ENCODE assay signal across 8 cellular contexts in genomic region chr3:9316881-9317341, GRCh38. TPM values are rescaled to one million over a fixed set of nuclear protein-coding genes. Genes with fewer than 3 reads are reported as not detected.
DNase-seq lines count a peak whose midpoint lies in the region; ATAC-seq and TF ChIP-seq lines count a peak whose summit lies in the region.

No MANE protein-coding gene starts in this region.

- dilution Hi-C loops in IMR-90 (cut with HindIII; ENCODE audit: low sequenced_read_pairs, unreplicated experiment) = no loop called here

- H3K9ac ChIP-seq in IMR-90 (ENCODE audit: low read depth, low read length) = peak overlapping the region; percentile 33
- peak overlapping the region; percentile 85 for H3K9ac ChIP-seq in mesenchymal stem cell (ENCODE audit: low read length)
- H3K9ac ChIP-seq in MM.1S (ENCODE audit: low read length) = no peak overlapping the region

- H3K27me3 Mint-ChIP-seq in endothelial cell (ENCODE audit: unreplicated experiment) = peaks cover 6% of the 10 kb centered on the region

- peak overlapping the region; percentile 71 for H4K91ac ChIP-seq in IMR-90 (ENCODE audit: insufficient read depth, low read depth, low read length)
- no peak overlapping the region for H4K91ac ChIP-seq in mesenchymal stem cell (ENCODE audit: low read length)

- no peaks in the 10 kb centered on the region for H3K79me2 ChIP-seq in MM.1S (ENCODE audit: low read length)

- H3K27ac ChIP-seq in IMR-90 (ENCODE audit: insufficient read depth, low read length) (peak overlapping the region; percentile 62; the same call in 1 of the 2 replicates), mesenchymal stem cell (ENCODE audit: low read length, poor library complexity, severe bottlenecking) (peak overlapping the region; percentile 84), suprapubic skin (peak overlapping the region; percentile 74), MM.1S (ENCODE audit: low read length) (no peak overlapping the region)

- H2BK5ac ChIP-seq in IMR-90 (ENCODE audit: low read depth, low read length, poor library complexity, severe bottlenecking) (peak overlapping the region; percentile 22), mesenchymal stem cell (ENCODE audit: low read depth, low read length, poor library complexity, severe bottlenecking) (no peak overlapping the region)

- peak; percentile 91 for ATAC-seq in IMR-90 (ENCODE audit: low read depth)

- intact Hi-C loops in IMR-90 (cut with micrococcal nuclease) = no loop called here

- peak overlapping the region; percentile 81 for H3K4me3 Mint-ChIP-seq in endothelial cell (ENCODE audit: unreplicated experiment)

- H2BK20ac ChIP-seq in IMR-90 (ENCODE audit: low read depth, low read length) = peak overlapping the region; percentile 71; the same call in 1 of the 2 replicates

- CTCF ChIA-PET in IMR-90 (lab: Yijun Ruan, JAX) = interaction anchor here (0.6 to 1.8 kb wide), 2 partner anchors 14 to 17 kb away, joined by 3 to 5 read pairs; no protein-coding TSS in a partner anchor
- CTCF ChIA-PET in HEK293T (lab: Yijun Ruan, JAX) = no interaction called here

- H3K9me3 Mint-ChIP-seq in endothelial cell (ENCODE audit: unreplicated experiment) = no peaks in the 10 kb centered on the region

- no peaks in the 10 kb centered on the region for H3K9me1 ChIP-seq in IMR-90 (ENCODE audit: insufficient read depth, low read length)

- POLR2A ChIA-PET in IMR-90 (lab: Charles Lee; ENCODE audit: unreplicated experiment) (no interaction called here), HEK293T (lab: Yijun Ruan, JAX) (no interaction called here)

- TF ChIP-seq EP300 in suprapubic skin (IDR thresholded peaks at IDR 0.05) = no peak

- H3K27ac Mint-ChIP-seq in endothelial cell (ENCODE audit: unreplicated experiment) = peak overlapping the region; percentile 95

- 0 out of 2 replicates have a peak, but pooled peaks cover 2% of the 10 kb centered on the region for H3K4me1 ChIP-seq in IMR-90 (ENCODE audit: control insufficient read depth, insufficient read depth, low read length)
- H3K4me1 ChIP-seq in mesenchymal stem cell (ENCODE audit: control insufficient read depth, insufficient read depth, low read depth, low read length) = peaks cover 2% of the 10 kb centered on the region
- peaks cover 14% of the 10 kb centered on the region for H3K4me1 ChIP-seq in suprapubic skin
- H3K4me1 ChIP-seq in MM.1S (ENCODE audit: low read length) = no peaks in the 10 kb centered on the region

- H3K9me3 ChIP-seq in IMR-90 (ENCODE audit: control insufficient read depth, insufficient read depth, low read length) = no peaks in the 10 kb centered on the region
- H3K9me3 ChIP-seq in mesenchymal stem cell (ENCODE audit: control insufficient read depth, low read length) = no peaks in the 10 kb centered on the region
- H3K9me3 ChIP-seq in suprapubic skin = no peaks in the 10 kb centered on the region
- no peaks in the 10 kb centered on the region for H3K9me3 ChIP-seq in MM.1S (replicated peaks; ENCODE audit: insufficient read depth, low read length)

- H3K4me2 ChIP-seq in IMR-90 (ENCODE audit: low read depth, low read length) (peak overlapping the region; percentile 43), mesenchymal stem cell (ENCODE audit: low read length, poor library complexity, severe bottlenecking) (peak overlapping the region; percentile 59), MM.1S (ENCODE audit: low read depth, low read length) (no peak overlapping the region)

- TF ChIP-seq CTCF in IMR-90 (conservative IDR thresholded peaks at IDR 0.05; ENCODE audit: low read depth, low read length) = no peak
- no peak for TF ChIP-seq CTCF in endothelial cell (IDR thresholded peaks at IDR 0.05; ENCODE audit: unreplicated experiment)
- no peak for TF ChIP-seq CTCF in suprapubic skin (IDR thresholded peaks at IDR 0.05)
- TF ChIP-seq CTCF in MM.1S (IDR thresholded peaks at IDR 0.05; ENCODE audit: low read length) = no peak

- in situ Hi-C loops in IMR-90 (cut with MboI; ENCODE audit: low sequenced_read_pairs) = loop anchor here (25.0 kb wide), 1 partner anchor 530 kb away; no protein-coding TSS in a partner anchor

- H2AK5ac ChIP-seq in IMR-90 (ENCODE audit: low read depth, low read length) (no peak overlapping the region), mesenchymal stem cell (ENCODE audit: low read length, severe bottlenecking) (no peak overlapping the region)

- H3K4me3 ChIP-seq in IMR-90 (ENCODE audit: insufficient read depth, low read depth, low read length) = peak overlapping the region; percentile 15; the same call in 1 of the 2 replicates
- H3K4me3 ChIP-seq in mesenchymal stem cell (ENCODE audit: insufficient read depth in 1 of 2, low read depth in 1 of 2, low read length in 2 of 2) = peak overlapping the region in 1 of 2 experiments; percentile 73
- peak overlapping the region; percentile 28 for H3K4me3 ChIP-seq in suprapubic skin
- no peak overlapping the region for H3K4me3 ChIP-seq in MM.1S (ENCODE audit: low read length)

- H3K4ac ChIP-seq in IMR-90 (ENCODE audit: low read depth, low read length) = peak overlapping the region; percentile 48
- peak overlapping the region in 1 of 2 experiments; percentile 4 for H3K4ac ChIP-seq in mesenchymal stem cell (ENCODE audit: low read depth in 1 of 2, low read length in 2 of 2)

- peak overlapping the region in 1 of 2 experiments; percentile 79 for H2BK12ac ChIP-seq in mesenchymal stem cell (ENCODE audit: low read length in 2 of 2)

- H2AFZ ChIP-seq in IMR-90 (replicated peaks; ENCODE audit: low read length, poor library complexity) = peak overlapping the region; percentile 88
- H2AFZ ChIP-seq in mesenchymal stem cell (ENCODE audit: low read depth, low read length) = peak overlapping the region; percentile 47
- H2AFZ ChIP-seq in MM.1S (ENCODE audit: low read length) = no peak overlapping the region

- peak overlapping the region; percentile 50; the same call in 1 of the 2 replicates for H3K56ac ChIP-seq in IMR-90 (ENCODE audit: extremely low read depth, insufficient read depth, low read length)

- TF ChIP-seq POLR2A in IMR-90 (IDR thresholded peaks at IDR 0.05; ENCODE audit: low read depth, low read length) = no peak
- TF ChIP-seq POLR2A in suprapubic skin (IDR thresholded peaks at IDR 0.05) = no peak

- H3K27me3 ChIP-seq in IMR-90 (ENCODE audit: control insufficient read depth, insufficient read depth, low read length) = no peaks in the 10 kb centered on the region; the same call in 1 of the 2 replicates
- peaks cover 0 to 6% of the 10 kb centered on the region in 2 experiments for H3K27me3 ChIP-seq in mesenchymal stem cell (ENCODE audit: control insufficient read depth in 1 of 2, insufficient read depth in 1 of 2, low read length in 2 of 2)
- no peaks in the 10 kb centered on the region for H3K27me3 ChIP-seq in suprapubic skin
- H3K27me3 ChIP-seq in MM.1S (replicated peaks; ENCODE audit: insufficient read depth, low read length) = no peaks in the 10 kb centered on the region

- peak overlapping the region; percentile 78 for H3K23ac ChIP-seq in IMR-90 (ENCODE audit: low read depth, low read length)
- no peak overlapping the region for H3K23ac ChIP-seq in mesenchymal stem cell (ENCODE audit: low read length in 2 of 2)

- H2AK9ac ChIP-seq in IMR-90 (replicated peaks; ENCODE audit: low read depth, low read length, poor library complexity) = peak overlapping the region; percentile 8

- DNase-seq in IMR-90 (peak; percentile 56), endothelial cell (ENCODE audit: low spot score) (peak; percentile 38), mesenchymal stem cell (peak; percentile 52), suprapubic skin (ENCODE audit: low spot score in 2 of 2) (no peak), HEK293T (ENCODE audit: extremely low spot score) (no peak), RKO (ENCODE audit: low spot score) (no peak), LoVo (ENCODE audit: low spot score) (no peak), MM.1S (no peak)

- peaks cover 21% of the 10 kb centered on the region for H3K4me1 Mint-ChIP-seq in endothelial cell (ENCODE audit: unreplicated experiment)

- H3K14ac ChIP-seq in IMR-90 (replicated peaks; ENCODE audit: low read depth, low read length) (peak overlapping the region; percentile 42), mesenchymal stem cell (ENCODE audit: low read length in 2 of 2) (no peak overlapping the region)

- H3K36me3 Mint-ChIP-seq in endothelial cell (ENCODE audit: low read depth, unreplicated experiment) = peaks cover 4% of the 10 kb centered on the region

- no peaks in the 10 kb centered on the region for H3K36me3 ChIP-seq in IMR-90 (ENCODE audit: control insufficient read depth, insufficient read depth, low read length)
- H3K36me3 ChIP-seq in mesenchymal stem cell (ENCODE audit: control insufficient read depth in 1 of 2, insufficient read depth in 2 of 2, low read depth in 1 of 2, low read length in 2 of 2) = no peaks in the 10 kb centered on the region
- H3K36me3 ChIP-seq in suprapubic skin = no peaks in the 10 kb centered on the region
- no peaks in the 10 kb centered on the region for H3K36me3 ChIP-seq in MM.1S (replicated peaks; ENCODE audit: insufficient read depth, low read length)

- 40% methylated on average over 1 of the region's 12 CpGs; no CpG with 5 or more reads in 1 of the 2 experiments for WGBS in IMR-90 (ENCODE audit: extremely low coverage in 2 of 2, insufficient read length in 1 of 2), 2 experiments
- 4% methylated on average over 10 of the region's 12 CpGs for WGBS in mesenchymal stem cell
- WGBS in suprapubic skin = 34% methylated on average over 12 of the region's 12 CpGs

- H4K8ac ChIP-seq in IMR-90 (ENCODE audit: low read depth in 2 of 2, low read length in 2 of 2) (peak overlapping the region; percentile 64 to 75), mesenchymal stem cell (ENCODE audit: low read length) (peak overlapping the region; percentile 36)

- H3F3A ChIP-seq in MM.1S (ENCODE audit: insufficient read depth, low read length) = no peaks in the 10 kb centered on the region

- no peaks in the 10 kb centered on the region for H3K79me1 ChIP-seq in IMR-90 (ENCODE audit: low read depth in 1 of 2, low read length in 2 of 2)
- no peaks in the 10 kb centered on the region for H3K79me1 ChIP-seq in mesenchymal stem cell (replicated peaks; ENCODE audit: low read length, poor library complexity, severe bottlenecking)

- peak overlapping the region; percentile 26; the same call in 1 of the 3 replicates for H2BK15ac ChIP-seq in IMR-90 (ENCODE audit: low read depth, low read length)
- H2BK15ac ChIP-seq in mesenchymal stem cell (ENCODE audit: low read depth, poor library complexity, severe bottlenecking) = no peak overlapping the region

- BruUV-seq in IMR-90 (replicated peaks; lab: Mats Ljungman, UMichigan) = no TSS peak

- no peak for TF ChIP-seq RAD21 in IMR-90 (IDR thresholded peaks at IDR 0.05; ENCODE audit: low read length)

- no peaks in the 10 kb centered on the region for H3K9me2 ChIP-seq in MM.1S (replicated peaks; ENCODE audit: insufficient read depth, low read length)

- H4K20me1 ChIP-seq in IMR-90 (ENCODE audit: insufficient read depth, low read length) (no peaks in the 10 kb centered on the region), MM.1S (ENCODE audit: insufficient read depth, low read length) (no peaks in the 10 kb centered on the region)

- peak overlapping the region; percentile 6 for H4K5ac ChIP-seq in IMR-90 (ENCODE audit: low read depth, low read length)

- H2BK120ac ChIP-seq in IMR-90 (ENCODE audit: low read depth, low read length) = peak overlapping the region; percentile 75
- peak overlapping the region; percentile 15 for H2BK120ac ChIP-seq in mesenchymal stem cell (ENCODE audit: low read depth, low read length)

- H3K18ac ChIP-seq in IMR-90 (ENCODE audit: low read depth, low read length) = peak overlapping the region; percentile 8
- peak overlapping the region; percentile 56 to 78 for H3K18ac ChIP-seq in mesenchymal stem cell (ENCODE audit: low read depth in 1 of 2, low read length in 2 of 2)

RNA-seq across cellular contexts. Expression of gene THUMPD3, which starts 45.9 kb away (rescaled TPM):
- total RNA-seq in IMR-90 (2012; rRNA removed) (43.9 and 60.5 TPM in 2 replicates), endothelial cell (ENCODE audit: unreplicated experiment) (27.4 TPM), suprapubic skin (10 to 100 TPM; 14.2 to 39.0 (median 27.5) TPM)
- polyA plus RNA-seq in IMR-90 (2012; rRNA removed) = 22.3 and 28.2 TPM in 2 replicates
- 5.8 and 6.1 TPM in 2 replicates for polyA plus RNA-seq in IMR-90 (2012; cell fraction: cytosol; rRNA removed)
- 7.8 and 17.3 TPM in 2 replicates for polyA plus RNA-seq in IMR-90 (2012; cell fraction: nucleus; rRNA removed; ENCODE audit: low replicate concordance)
- 19.1 TPM for polyA plus RNA-seq in mesenchymal stem cell (2013, experiment 1 of 2)
- polyA plus RNA-seq in mesenchymal stem cell (2013, experiment 2 of 2) = 20.3 TPM

Comparison
In these comparisons a context has a peak if more than half of its experiments do, and no peak if none do; other contexts are left out.
1. DNase-seq: peak in IMR-90 (single experiment), endothelial cell (single experiment) and mesenchymal stem cell (single experiment); none in suprapubic skin (0 of 2), HEK293T (single experiment), RKO (single experiment), LoVo (single experiment) and MM.1S (single experiment).